29 cellular contexts compared by ENCODE assay signal in the genomic region with DNA sequence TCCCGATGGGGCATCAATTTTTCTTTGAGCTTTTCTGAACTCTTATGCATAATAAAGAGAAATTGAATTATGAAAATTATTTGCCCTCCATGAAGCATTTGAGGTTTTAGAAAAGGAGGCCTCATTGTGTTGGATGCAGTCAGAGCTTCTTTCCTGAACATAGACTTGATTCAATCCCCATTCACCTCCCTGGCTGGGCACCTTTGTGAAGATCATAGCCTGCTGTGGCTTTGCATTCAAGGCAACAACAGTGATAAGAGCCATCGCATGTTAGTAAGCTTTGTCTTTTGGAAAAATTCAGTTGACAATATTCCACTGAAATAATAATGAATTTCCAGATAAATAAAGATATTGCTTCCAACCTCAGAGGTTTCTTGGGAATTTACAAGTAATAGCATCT.
"Had no signal": no experiment of that assay in that cellular context is flagged by ENCODE, and none has a peak within 500 bp of the region (broad histone marks: within the 10 kb centered on the region; RNA-seq: fewer than 3 reads in every experiment).

No MANE protein-coding gene starts in this region.

- H3K27me3 ChIP-seq: testis, thyroid gland, tibial nerve, transverse colon, upper lobe of left lung, upper lobe of right lung, uterus, vagina had no signal

- H3K9me3 Mint-ChIP-seq: stimulated activated memory B cell treated with anti-CD40 and anti-IgM and Interleukin-4, amounts not matched to agents 10 μg/mL and 1 μg/mL and 100 μg/mL, for 72 hours; stimulated activated naive B cell treated with anti-CD40 and anti-IgM and Interleukin-4, amounts not matched to agents 10 μg/mL and 1 μg/mL and 100 μg/mL, for 72 hours; stimulated activated naive CD8-positive, alpha-beta T cell treated with anti-CD3 and anti-CD28 coated beads, Interleukin-15, amount 100 ng/mL, for 72 hours; stimulated activated naive CD8-positive, alpha-beta T cell treated with anti-CD3 and anti-CD28 coated beads, Interleukin-15, Interleukin-2, amounts not matched to agents 100 ng/mL and 50 ng/mL, for 24 hours; type B pancreatic cell had no signal

- H3K27ac Mint-ChIP-seq: stimulated activated effector memory CD8-positive, alpha-beta T cell treated with anti-CD3 and anti-CD28 coated beads, Interleukin-12 subunit alpha, Interleukin-12 subunit beta, amount 100 ng/mL, for 72 hours; stimulated activated memory B cell treated with anti-CD40 and anti-IgM and Interleukin-4, amounts not matched to agents 10 μg/mL and 1 μg/mL and 100 μg/mL, for 72 hours; stimulated activated naive B cell treated with anti-CD40 and anti-IgM and Interleukin-4, amounts not matched to agents 10 μg/mL and 1 μg/mL and 100 μg/mL, for 72 hours; stimulated activated naive CD8-positive, alpha-beta T cell treated with anti-CD3 and anti-CD28 coated beads, Interleukin-15, amount 100 ng/mL, for 72 hours; stimulated activated naive CD8-positive, alpha-beta T cell treated with anti-CD3 and anti-CD28 coated beads, Interleukin-15, Interleukin-2, amounts not matched to agents 100 ng/mL and 50 ng/mL, for 24 hours; type B pancreatic cell had no signal

- H3K36me3 ChIP-seq: stomach, suprapubic skin, thoracic aorta, thyroid gland, tibial artery, tibial nerve, transverse colon, upper lobe of left lung, upper lobe of right lung, uterus, vagina had no signal

- H3K9me3 ChIP-seq: stomach, suprapubic skin, testis, thoracic aorta, thyroid gland, tibial artery, tibial nerve, transverse colon, upper lobe of left lung, upper lobe of right lung, uterus, vagina had no signal

- FAIRE-seq: urothelium cell line had no signal

- H3K4me3 ChIP-seq: stomach, suprapubic skin, testis, thoracic aorta, thyroid gland, tibial artery, tibial nerve, transverse colon, upper lobe of left lung, upper lobe of right lung, uterus, vagina had no signal

- DNase-seq: stimulated activated CD4-positive, alpha-beta T cell treated with anti-CD3 and anti-CD28 coated beads, Interleukin-2, amount 100 ng/mL, for 48 hours; stimulated activated CD4-positive, alpha-beta T cell treated with anti-CD3 and anti-CD28 coated beads, Interleukin-4, amount 100 ng/mL, for 1 hour; stimulated activated CD4-positive, alpha-beta T cell treated with anti-CD3 and anti-CD28 coated beads, Interleukin-4, amount 100 ng/mL, for 24 hours; stimulated activated CD4-positive, alpha-beta T cell treated with anti-CD3 and anti-CD28 coated beads, Interleukin-4, amount 100 ng/mL, for 4 hours; stimulated activated CD8-positive, alpha-beta memory T cell treated with anti-CD3 and anti-CD28 coated beads, Interleukin-4, amount 100 ng/mL, for 48 hours; stimulated activated naive B cell treated with anti-CD40 and anti-IgM and Interleukin-4, amounts not matched to agents 10 μg/mL and 1 μg/mL and 100 μg/mL, for 72 hours; stimulated activated naive CD4-positive, alpha-beta T cell; stimulated activated naive CD4-positive, alpha-beta T cell treated with Interleukin-2 at 50 U/mL for 16 hours; stimulated activated naive CD8-positive, alpha-beta T cell treated with anti-CD3 and anti-CD28 coated beads, Interleukin-15, amount 100 ng/mL, for 72 hours; stimulated activated naive CD8-positive, alpha-beta T cell treated with anti-CD3 and anti-CD28 coated beads, Interleukin-15, Interleukin-2, amounts not matched to agents 100 U/mL and 50 U/mL, for 24 hours; stomach; substantia nigra; testis; thyroid gland; tibial artery; transverse colon; trophoblast cell; upper lobe of left lung; upper lobe of right lung; uterus had no signal

- H3K27ac ChIP-seq: stomach, suprapubic skin, testis, thoracic aorta, thyroid gland, tibial artery, tibial nerve, transverse colon, upper lobe of left lung, upper lobe of right lung, uterus, vagina had no signal

- H3K4me3 Mint-ChIP-seq: stimulated activated effector memory CD8-positive, alpha-beta T cell treated with anti-CD3 and anti-CD28 coated beads, Interleukin-12 subunit alpha, Interleukin-12 subunit beta, amount 100 ng/mL, for 72 hours; stimulated activated memory B cell treated with anti-CD40 and anti-IgM and Interleukin-4, amounts not matched to agents 10 μg/mL and 1 μg/mL and 100 μg/mL, for 72 hours; stimulated activated naive B cell treated with anti-CD40 and anti-IgM and Interleukin-4, amounts not matched to agents 10 μg/mL and 1 μg/mL and 100 μg/mL, for 72 hours; stimulated activated naive CD8-positive, alpha-beta T cell treated with anti-CD3 and anti-CD28 coated beads, Interleukin-15, amount 100 ng/mL, for 72 hours; stimulated activated naive CD8-positive, alpha-beta T cell treated with anti-CD3 and anti-CD28 coated beads, Interleukin-15, Interleukin-2, amounts not matched to agents 100 ng/mL and 50 ng/mL, for 24 hours; type B pancreatic cell had no signal

- H3K36me3 Mint-ChIP-seq: stimulated activated effector memory CD8-positive, alpha-beta T cell treated with anti-CD3 and anti-CD28 coated beads, Interleukin-12 subunit alpha, Interleukin-12 subunit beta, amount 100 ng/mL, for 72 hours; stimulated activated memory B cell treated with anti-CD40 and anti-IgM and Interleukin-4, amounts not matched to agents 10 μg/mL and 1 μg/mL and 100 μg/mL, for 72 hours; stimulated activated naive B cell treated with anti-CD40 and anti-IgM and Interleukin-4, amounts not matched to agents 10 μg/mL and 1 μg/mL and 100 μg/mL, for 72 hours had no signal

- H3K4me1 ChIP-seq: stomach, suprapubic skin, testis, thyroid gland, tibial artery, tibial nerve, transverse colon, upper lobe of left lung, upper lobe of right lung, uterus, vagina had no signal

- H3K4me1 Mint-ChIP-seq: stimulated activated effector memory CD8-positive, alpha-beta T cell treated with anti-CD3 and anti-CD28 coated beads, Interleukin-12 subunit alpha, Interleukin-12 subunit beta, amount 100 ng/mL, for 72 hours; stimulated activated memory B cell treated with anti-CD40 and anti-IgM and Interleukin-4, amounts not matched to agents 10 μg/mL and 1 μg/mL and 100 μg/mL, for 72 hours; stimulated activated naive B cell treated with anti-CD40 and anti-IgM and Interleukin-4, amounts not matched to agents 10 μg/mL and 1 μg/mL and 100 μg/mL, for 72 hours; stimulated activated naive CD8-positive, alpha-beta T cell treated with anti-CD3 and anti-CD28 coated beads, Interleukin-15, amount 100 ng/mL, for 72 hours had no signal

- ATAC-seq: stimulated activated effector memory CD8-positive, alpha-beta T cell treated with anti-CD3 and anti-CD28 coated beads, Interleukin-12 subunit alpha, Interleukin-12 subunit beta, amount 100 ng/mL, for 72 hours; stimulated activated memory B cell treated with anti-CD40 and anti-IgM and Interleukin-4, amounts not matched to agents 10 μg/mL and 1 μg/mL and 100 μg/mL, for 72 hours; stimulated activated naive B cell treated with anti-CD40 and anti-IgM and Interleukin-4, amounts not matched to agents 10 μg/mL and 1 μg/mL and 100 μg/mL, for 72 hours; stimulated activated naive CD8-positive, alpha-beta T cell treated with anti-CD3 and anti-CD28 coated beads, Interleukin-15, amount 100 ng/mL, for 72 hours; stimulated activated naive CD8-positive, alpha-beta T cell treated with anti-CD3 and anti-CD28 coated beads, Interleukin-15, Interleukin-2, amounts not matched to agents 100 U/mL and 50 U/mL, for 24 hours; upper lobe of right lung had no signal
